In genomic region chr18:11074879-11075278, GRCh38 we compare ENCODE assay signal across 16 cellular contexts.
DNase-seq lines count a peak whose midpoint lies in the region; ATAC-seq and TF ChIP-seq lines count a peak whose summit lies in the region.
"Had no signal": no experiment of that assay in that cellular context is flagged by ENCODE, and none has a peak within 500 bp of the region (broad histone marks: within the 10 kb centered on the region; RNA-seq: fewer than 3 reads in every experiment).

No MANE protein-coding gene starts in this region.

- no peak overlapping the region for H2BK20ac ChIP-seq in IMR-90 (ENCODE audit: low read depth, low read length)

- H3K4ac ChIP-seq in IMR-90 (ENCODE audit: low read depth, low read length), result no peak overlapping the region

- no peak overlapping the region for H2AK9ac ChIP-seq in IMR-90 (replicated peaks; ENCODE audit: low read depth, low read length, poor library complexity)

- no peak for TF ChIP-seq CTCF in IMR-90 (conservative IDR thresholded peaks at IDR 0.05; ENCODE audit: low read depth, low read length)

- H3K4me1 ChIP-seq in IMR-90 (ENCODE audit: control insufficient read depth, insufficient read depth, low read length), result peaks cover 2% of the 10 kb centered on the region; the same call in 1 of the 2 replicates
- H3K4me1 ChIP-seq: SJCRH30 had no signal

- no peaks in the 10 kb centered on the region for H3K9me3 ChIP-seq in IMR-90 (ENCODE audit: control insufficient read depth, insufficient read depth, low read length)
- H3K9me3 ChIP-seq: SJCRH30 had no signal

- no peak overlapping the region for H3K4me3 ChIP-seq in IMR-90 (ENCODE audit: insufficient read depth, low read depth, low read length)
- H3K4me3 ChIP-seq: SJCRH30 had no signal

- no peak overlapping the region for H3K56ac ChIP-seq in IMR-90 (ENCODE audit: extremely low read depth, insufficient read depth, low read length)

- no peak overlapping the region for H3K23ac ChIP-seq in IMR-90 (ENCODE audit: low read depth, low read length)

- H4K20me1 ChIP-seq in IMR-90 (ENCODE audit: insufficient read depth, low read length), result no peaks in the 10 kb centered on the region; the same call in 1 of the 2 replicates

- H3K9ac ChIP-seq in IMR-90 (ENCODE audit: low read depth, low read length), result no peak overlapping the region

- no peak overlapping the region for H4K8ac ChIP-seq in IMR-90 (ENCODE audit: low read depth in 2 of 2, low read length in 2 of 2)

- no peak overlapping the region for H2BK120ac ChIP-seq in IMR-90 (ENCODE audit: low read depth, low read length)

- intact Hi-C loops in IMR-90 (cut with micrococcal nuclease), result no loop called here

- H2BK15ac ChIP-seq in IMR-90 (ENCODE audit: low read depth, low read length), result no peak overlapping the region

- BruUV-seq in IMR-90 (replicated peaks; lab: Mats Ljungman, UMichigan), result no TSS peak

- H4K5ac ChIP-seq in IMR-90 (ENCODE audit: low read depth, low read length), result no peak overlapping the region

- TF ChIP-seq POLR2A in IMR-90 (IDR thresholded peaks at IDR 0.05; ENCODE audit: low read depth, low read length), result no peak

- H3K9me1 ChIP-seq in IMR-90 (ENCODE audit: insufficient read depth, low read length), result peaks cover 3% of the 10 kb centered on the region; the same call in 1 of the 2 replicates

- dilution Hi-C loops in IMR-90 (cut with HindIII; ENCODE audit: low sequenced_read_pairs, unreplicated experiment), result no loop called here

- no peak overlapping the region for H2AFZ ChIP-seq in IMR-90 (replicated peaks; ENCODE audit: low read length, poor library complexity)

- no peak overlapping the region for H3K18ac ChIP-seq in IMR-90 (ENCODE audit: low read depth, low read length)

- H4K91ac ChIP-seq in IMR-90 (ENCODE audit: insufficient read depth, low read depth, low read length), result no peak overlapping the region

- no peak overlapping the region for H2AK5ac ChIP-seq in IMR-90 (ENCODE audit: low read depth, low read length)

- no peak overlapping the region for H2BK5ac ChIP-seq in IMR-90 (ENCODE audit: low read depth, low read length, poor library complexity, severe bottlenecking)

- H3K79me1 ChIP-seq in IMR-90 (ENCODE audit: low read depth in 1 of 2, low read length in 2 of 2), result no peaks in the 10 kb centered on the region

- POLR2A ChIA-PET in IMR-90 (lab: Charles Lee; ENCODE audit: unreplicated experiment), result no interaction called here

- DNase-seq in DMS79 (lab: John Stamatoyannopoulos, UW) (peak; percentile 96), IMR-90 (peak; percentile 11), NCI-H187 treated with DMSO at 0.1 percent for 48 hours (lab: John Stamatoyannopoulos, UW) (peak; percentile 34), NCI-H748 (lab: John Stamatoyannopoulos, UW; ENCODE audit: unreplicated experiment) (peak; percentile 42), HuH-7.5 (ENCODE audit: low spot score) (no peak), NOMO-1 treated with DMSO at 0.1 percent for 48 hours (lab: John Stamatoyannopoulos, UW; ENCODE audit: unreplicated experiment) (no peak)
- no peak for DNase-seq in stimulated activated CD4-positive, alpha-beta T cell treated with anti-CD3 and anti-CD28 coated beads, Interleukin-12 subunit alpha, Interleukin-12 subunit beta, amount 100 ng/mL, for 4 hours
- DNase-seq: Calu3; CD4-positive, alpha-beta T cell; H9; NCI-H1048; NCI-H2171 treated with DMSO at 0.1 percent for 48 hours; RPMI8226; SJCRH30; SW 1271 had no signal

- ATAC-seq in IMR-90 (ENCODE audit: low read depth) (peak; percentile 42; the same call in 1 of the 2 replicates), HG03280 (IDR thresholded peaks at IDR 0.05; ENCODE audit: unreplicated experiment) (no peak)

- no peaks in the 10 kb centered on the region for H3K36me3 ChIP-seq in IMR-90 (ENCODE audit: control insufficient read depth, insufficient read depth, low read length)
- H3K36me3 ChIP-seq: SJCRH30 had no signal

- CTCF ChIA-PET in IMR-90 (lab: Yijun Ruan, JAX), result interaction anchor here (0.5 kb wide), 1 partner anchor 21 kb away, joined by 3 read pairs; no protein-coding TSS in a partner anchor

- WGBS in IMR-90 (ENCODE audit: extremely low coverage in 2 of 2, insufficient read length in 1 of 2), 2 experiments, result no CpG with 5 or more reads among the region's 5 CpGs

- H3K14ac ChIP-seq in IMR-90 (replicated peaks; ENCODE audit: low read depth, low read length), result no peak overlapping the region

- in situ Hi-C loops in IMR-90 (cut with MboI; ENCODE audit: low sequenced_read_pairs), result no loop called here

- no peak overlapping the region for H3K27ac ChIP-seq in IMR-90 (ENCODE audit: insufficient read depth, low read length)
- H3K27ac ChIP-seq: SJCRH30 had no signal

- no peak for TF ChIP-seq RAD21 in IMR-90 (IDR thresholded peaks at IDR 0.05; ENCODE audit: low read length)

- no peak overlapping the region; the same call in 1 of the 2 replicates for H3K4me2 ChIP-seq in IMR-90 (ENCODE audit: low read depth, low read length)

- H3K27me3 ChIP-seq in IMR-90 (ENCODE audit: control insufficient read depth, insufficient read depth, low read length), result no peaks in the 10 kb centered on the region
- H3K27me3 ChIP-seq: SJCRH30 had no signal

TF ChIP-seq in IMR-90, 13 proteins besides CTCF, POLR2A, EP300 and RAD21:
- TF ChIP-seq MXI1 (IDR thresholded peaks at IDR 0.05; ENCODE audit: borderline replicate concordance, low read depth, low read length) (no peak), SMC3 (IDR thresholded peaks at IDR 0.05; ENCODE audit: low read depth, low read length) (no peak), RFX5 (IDR thresholded peaks at IDR 0.05; ENCODE audit: low read depth, low read length) (no peak), CEBPB (IDR thresholded peaks at IDR 0.05; ENCODE audit: low read depth, low read length) (no peak), CHD1 (IDR thresholded peaks at IDR 0.05; ENCODE audit: low read depth, low read length) (no peak), FOS (IDR thresholded peaks at IDR 0.05; ENCODE audit: low read depth, low read length) (no peak), ELK1 (IDR thresholded peaks at IDR 0.05; ENCODE audit: borderline replicate concordance, low read depth, low read length) (no peak)
- TF ChIP-seq, protein P1, sequence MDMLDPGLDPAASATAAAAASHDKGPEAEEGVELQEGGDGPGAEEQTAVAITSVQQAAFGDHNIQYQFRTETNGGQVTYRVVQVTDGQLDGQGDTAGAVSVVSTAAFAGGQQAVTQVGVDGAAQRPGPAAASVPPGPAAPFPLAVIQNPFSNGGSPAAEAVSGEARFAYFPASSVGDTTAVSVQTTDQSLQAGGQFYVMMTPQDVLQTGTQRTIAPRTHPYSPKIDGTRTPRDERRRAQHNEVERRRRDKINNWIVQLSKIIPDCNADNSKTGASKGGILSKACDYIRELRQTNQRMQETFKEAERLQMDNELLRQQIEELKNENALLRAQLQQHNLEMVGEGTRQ (IDR thresholded peaks at IDR 0.05; ENCODE audit: low read depth, low read length), result no peak

Comparison
In these comparisons a context has a peak if more than half of its experiments do, and no peak if none do; other contexts are left out.
1. DNase-seq: peak in DMS79 (single experiment), IMR-90 (single experiment), NCI-H187 treated with DMSO at 0.1 percent for 48 hours (single experiment) and NCI-H748 (single experiment); none in stimulated activated CD4-positive, alpha-beta T cell treated with anti-CD3 and anti-CD28 coated beads, Interleukin-12 subunit alpha, Interleukin-12 subunit beta, amount 100 ng/mL, for 4 hours (single experiment), HuH-7.5 (single experiment) and NOMO-1 treated with DMSO at 0.1 percent for 48 hours (single experiment).